ENCODE assay signal across 1 cellular context in genomic region chr12:80353254-80353653, GRCh38.
TF ChIP-seq lines count a peak whose summit lies in the region.

No MANE protein-coding gene starts in this region.

TF ChIP-seq in HepG2, 621 proteins besides CTCF, POLR2A, EP300 and RAD21 (continued from another document and continues in another):
- TF ChIP-seq SALL2 (CRISPR knock-in tag; IDR thresholded peaks at IDR 0.05) (no peak), KLF11 (CRISPR knock-in tag; IDR thresholded peaks at IDR 0.05) (no peak), SALL1 (CRISPR knock-in tag; IDR thresholded peaks at IDR 0.05) (peak; percentile 11; the same call in 1 of the 2 replicates), ETV5 (CRISPR knock-in tag; IDR thresholded peaks at IDR 0.05; ENCODE audit: borderline replicate concordance) (peak; percentile 50; the same call in 1 of the 2 replicates), GABPB1 (CRISPR knock-in tag; IDR thresholded peaks at IDR 0.05) (no peak), TOE1 (CRISPR knock-in tag; IDR thresholded peaks at IDR 0.05) (no peak), TBX3 (IDR thresholded peaks at IDR 0.05; ENCODE audit: borderline replicate concordance) (no peak), RCOR2 (CRISPR knock-in tag; IDR thresholded peaks at IDR 0.05) (0 out of 2 replicates have a peak, but pooled peaks have one; percentile 16), FOXM1 (CRISPR knock-in tag; IDR thresholded peaks at IDR 0.05) (no peak), SP1 (IDR thresholded peaks at IDR 0.05) (no peak), SP1 (CRISPR knock-in tag; IDR thresholded peaks at IDR 0.05) (no peak), GPN1 (CRISPR knock-in tag; IDR thresholded peaks at IDR 0.05; ENCODE audit: borderline replicate concordance) (no peak), CSRNP2 (CRISPR knock-in tag; conservative IDR thresholded peaks at IDR 0.05; ENCODE audit: low read depth) (no peak), SOX5 (CRISPR knock-in tag; IDR thresholded peaks at IDR 0.05; ENCODE audit: borderline replicate concordance) (no peak; the same call in 1 of the 2 replicates), ZSCAN5A (CRISPR knock-in tag; IDR thresholded peaks at IDR 0.05; ENCODE audit: borderline replicate concordance) (no peak), ZNF331 (CRISPR knock-in tag; IDR thresholded peaks at IDR 0.05) (peak; percentile 45; the same call in 1 of the 2 replicates), ZNF513 (CRISPR knock-in tag; conservative IDR thresholded peaks at IDR 0.05) (no peak), RELA (CRISPR knock-in tag; IDR thresholded peaks at IDR 0.05) (no peak), LRRFIP1 (CRISPR knock-in tag; conservative IDR thresholded peaks at IDR 0.05) (no peak), TAF1 (CRISPR knock-in tag; IDR thresholded peaks at IDR 0.05) (no peak), ZNF431 (CRISPR knock-in tag; IDR thresholded peaks at IDR 0.05; ENCODE audit: borderline replicate concordance, low read depth) (no peak), ELF1 (CRISPR knock-in tag; IDR thresholded peaks at IDR 0.05) (0 out of 2 replicates have a peak, but pooled peaks have one; percentile 27), ZNF558 (CRISPR knock-in tag; IDR thresholded peaks at IDR 0.05; ENCODE audit: borderline replicate concordance) (no peak), ZNF644 (CRISPR knock-in tag; IDR thresholded peaks at IDR 0.05; ENCODE audit: low read depth) (peak; percentile 67), ZNF20 (CRISPR knock-in tag; IDR thresholded peaks at IDR 0.05) (no peak), ZNF350 (CRISPR knock-in tag; IDR thresholded peaks at IDR 0.05; ENCODE audit: borderline replicate concordance, low read depth) (no peak), ZBTB14 (CRISPR knock-in tag; IDR thresholded peaks at IDR 0.05) (no peak), ZNF343 (CRISPR knock-in tag; IDR thresholded peaks at IDR 0.05) (no peak), ZNF598 (CRISPR knock-in tag; IDR thresholded peaks at IDR 0.05; ENCODE audit: borderline replicate concordance) (no peak), ZNF251 (CRISPR knock-in tag; IDR thresholded peaks at IDR 0.05) (no peak), CEBPG (CRISPR knock-in tag; IDR thresholded peaks at IDR 0.05) (peak; percentile 36; the same call in 1 of the 2 replicates), SOX13 (IDR thresholded peaks at IDR 0.05) (no peak), SOX13 (CRISPR knock-in tag; conservative IDR thresholded peaks at IDR 0.05 in 1 of 2, IDR thresholded peaks at IDR 0.05 in 1 of 2) (0 out of 4 replicates have a peak, but pooled peaks of 1 of the 2 experiments have one; percentile 30), HMG20A (CRISPR knock-in tag; IDR thresholded peaks at IDR 0.05; ENCODE audit: borderline replicate concordance) (no peak), HNF4A (CRISPR knock-in tag; IDR thresholded peaks at IDR 0.05) (peak; percentile 46), ZNF850 (CRISPR knock-in tag; conservative IDR thresholded peaks at IDR 0.05) (no peak)
- TF ChIP-seq, protein P1, sequence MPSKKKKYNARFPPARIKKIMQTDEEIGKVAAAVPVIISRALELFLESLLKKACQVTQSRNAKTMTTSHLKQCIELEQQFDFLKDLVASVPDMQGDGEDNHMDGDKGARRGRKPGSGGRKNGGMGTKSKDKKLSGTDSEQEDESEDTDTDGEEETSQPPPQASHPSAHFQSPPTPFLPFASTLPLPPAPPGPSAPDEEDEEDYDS (CRISPR knock-in tag; IDR thresholded peaks at IDR 0.05) = no peak
- TF ChIP-seq, protein P2, sequence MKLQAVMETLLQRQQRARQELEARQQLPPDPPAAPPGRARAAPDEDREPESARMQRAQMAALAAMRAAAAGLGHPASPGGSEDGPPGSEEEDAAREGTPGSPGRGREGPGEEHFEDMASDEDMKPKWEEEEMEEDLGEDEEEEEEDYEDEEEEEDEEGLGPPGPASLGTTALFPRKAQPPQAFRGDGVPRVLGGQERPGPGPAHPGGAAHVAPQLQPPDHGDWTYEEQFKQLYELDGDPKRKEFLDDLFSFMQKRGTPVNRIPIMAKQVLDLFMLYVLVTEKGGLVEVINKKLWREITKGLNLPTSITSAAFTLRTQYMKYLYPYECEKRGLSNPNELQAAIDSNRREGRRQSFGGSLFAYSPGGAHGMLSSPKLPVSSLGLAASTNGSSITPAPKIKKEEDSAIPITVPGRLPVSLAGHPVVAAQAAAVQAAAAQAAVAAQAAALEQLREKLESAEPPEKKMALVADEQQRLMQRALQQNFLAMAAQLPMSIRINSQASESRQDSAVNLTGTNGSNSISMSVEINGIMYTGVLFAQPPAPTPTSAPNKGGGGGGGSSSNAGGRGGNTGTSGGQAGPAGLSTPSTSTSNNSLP (IDR thresholded peaks at IDR 0.05; ENCODE audit: low read depth, low read length) = 0 out of 2 replicates have a peak, but pooled peaks have one; percentile 15
- TF ChIP-seq, protein P3, sequence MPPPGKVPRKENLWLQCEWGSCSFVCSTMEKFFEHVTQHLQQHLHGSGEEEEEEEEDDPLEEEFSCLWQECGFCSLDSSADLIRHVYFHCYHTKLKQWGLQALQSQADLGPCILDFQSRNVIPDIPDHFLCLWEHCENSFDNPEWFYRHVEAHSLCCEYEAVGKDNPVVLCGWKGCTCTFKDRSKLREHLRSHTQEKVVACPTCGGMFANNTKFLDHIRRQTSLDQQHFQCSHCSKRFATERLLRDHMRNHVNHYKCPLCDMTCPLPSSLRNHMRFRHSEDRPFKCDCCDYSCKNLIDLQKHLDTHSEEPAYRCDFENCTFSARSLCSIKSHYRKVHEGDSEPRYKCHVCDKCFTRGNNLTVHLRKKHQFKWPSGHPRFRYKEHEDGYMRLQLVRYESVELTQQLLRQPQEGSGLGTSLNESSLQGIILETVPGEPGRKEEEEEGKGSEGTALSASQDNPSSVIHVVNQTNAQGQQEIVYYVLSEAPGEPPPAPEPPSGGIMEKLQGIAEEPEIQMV (CRISPR knock-in tag; IDR thresholded peaks at IDR 0.05; ENCODE audit: low read depth) = no peak
- TF ChIP-seq, protein P4, sequence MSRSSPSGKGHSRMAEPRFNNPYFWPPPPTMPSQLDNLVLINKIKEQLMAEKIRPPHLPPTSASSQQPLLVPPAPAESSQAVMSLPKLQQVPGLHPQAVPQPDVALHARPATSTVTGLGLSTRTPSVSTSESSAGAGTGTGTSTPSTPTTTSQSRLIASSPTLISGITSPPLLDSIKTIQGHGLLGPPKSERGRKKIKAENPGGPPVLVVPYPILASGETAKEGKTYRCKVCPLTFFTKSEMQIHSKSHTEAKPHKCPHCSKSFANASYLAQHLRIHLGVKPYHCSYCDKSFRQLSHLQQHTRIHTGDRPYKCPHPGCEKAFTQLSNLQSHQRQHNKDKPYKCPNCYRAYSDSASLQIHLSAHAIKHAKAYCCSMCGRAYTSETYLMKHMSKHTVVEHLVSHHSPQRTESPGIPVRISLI (CRISPR knock-in tag; IDR thresholded peaks at IDR 0.05; ENCODE audit: borderline replicate concordance) = no peak
- TF ChIP-seq, protein P5, sequence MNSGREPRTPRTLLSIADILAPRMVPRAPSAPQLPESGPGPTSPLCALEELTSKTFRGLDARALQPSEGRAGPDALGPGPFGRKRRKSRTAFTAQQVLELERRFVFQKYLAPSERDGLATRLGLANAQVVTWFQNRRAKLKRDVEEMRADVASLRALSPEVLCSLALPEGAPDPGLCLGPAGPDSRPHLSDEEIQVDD (CRISPR knock-in tag; IDR thresholded peaks at IDR 0.05; ENCODE audit: borderline replicate concordance) = no peak
- TF ChIP-seq, protein P6, sequence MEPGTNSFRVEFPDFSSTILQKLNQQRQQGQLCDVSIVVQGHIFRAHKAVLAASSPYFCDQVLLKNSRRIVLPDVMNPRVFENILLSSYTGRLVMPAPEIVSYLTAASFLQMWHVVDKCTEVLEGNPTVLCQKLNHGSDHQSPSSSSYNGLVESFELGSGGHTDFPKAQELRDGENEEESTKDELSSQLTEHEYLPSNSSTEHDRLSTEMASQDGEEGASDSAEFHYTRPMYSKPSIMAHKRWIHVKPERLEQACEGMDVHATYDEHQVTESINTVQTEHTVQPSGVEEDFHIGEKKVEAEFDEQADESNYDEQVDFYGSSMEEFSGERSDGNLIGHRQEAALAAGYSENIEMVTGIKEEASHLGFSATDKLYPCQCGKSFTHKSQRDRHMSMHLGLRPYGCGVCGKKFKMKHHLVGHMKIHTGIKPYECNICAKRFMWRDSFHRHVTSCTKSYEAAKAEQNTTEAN (CRISPR knock-in tag; conservative IDR thresholded peaks at IDR 0.05) = peak; percentile 42; the same call in 1 of the 2 replicates
- TF ChIP-seq, protein P7, sequence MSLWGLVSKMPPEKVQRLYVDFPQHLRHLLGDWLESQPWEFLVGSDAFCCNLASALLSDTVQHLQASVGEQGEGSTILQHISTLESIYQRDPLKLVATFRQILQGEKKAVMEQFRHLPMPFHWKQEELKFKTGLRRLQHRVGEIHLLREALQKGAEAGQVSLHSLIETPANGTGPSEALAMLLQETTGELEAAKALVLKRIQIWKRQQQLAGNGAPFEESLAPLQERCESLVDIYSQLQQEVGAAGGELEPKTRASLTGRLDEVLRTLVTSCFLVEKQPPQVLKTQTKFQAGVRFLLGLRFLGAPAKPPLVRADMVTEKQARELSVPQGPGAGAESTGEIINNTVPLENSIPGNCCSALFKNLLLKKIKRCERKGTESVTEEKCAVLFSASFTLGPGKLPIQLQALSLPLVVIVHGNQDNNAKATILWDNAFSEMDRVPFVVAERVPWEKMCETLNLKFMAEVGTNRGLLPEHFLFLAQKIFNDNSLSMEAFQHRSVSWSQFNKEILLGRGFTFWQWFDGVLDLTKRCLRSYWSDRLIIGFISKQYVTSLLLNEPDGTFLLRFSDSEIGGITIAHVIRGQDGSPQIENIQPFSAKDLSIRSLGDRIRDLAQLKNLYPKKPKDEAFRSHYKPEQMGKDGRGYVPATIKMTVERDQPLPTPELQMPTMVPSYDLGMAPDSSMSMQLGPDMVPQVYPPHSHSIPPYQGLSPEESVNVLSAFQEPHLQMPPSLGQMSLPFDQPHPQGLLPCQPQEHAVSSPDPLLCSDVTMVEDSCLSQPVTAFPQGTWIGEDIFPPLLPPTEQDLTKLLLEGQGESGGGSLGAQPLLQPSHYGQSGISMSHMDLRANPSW (CRISPR knock-in tag; IDR thresholded peaks at IDR 0.05; ENCODE audit: borderline replicate concordance) = no peak
- TF ChIP-seq, protein P8, sequence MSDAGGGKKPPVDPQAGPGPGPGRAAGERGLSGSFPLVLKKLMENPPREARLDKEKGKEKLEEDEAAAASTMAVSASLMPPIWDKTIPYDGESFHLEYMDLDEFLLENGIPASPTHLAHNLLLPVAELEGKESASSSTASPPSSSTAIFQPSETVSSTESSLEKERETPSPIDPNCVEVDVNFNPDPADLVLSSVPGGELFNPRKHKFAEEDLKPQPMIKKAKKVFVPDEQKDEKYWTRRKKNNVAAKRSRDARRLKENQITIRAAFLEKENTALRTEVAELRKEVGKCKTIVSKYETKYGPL (CRISPR knock-in tag; IDR thresholded peaks at IDR 0.05) = no peak
